Comparison of ENCODE assay signal across 8 cellular contexts in genomic region chr6:84774174-84775158, GRCh38. TPM values are rescaled to one million over a fixed set of nuclear protein-coding genes. Genes with fewer than 3 reads are reported as not detected.
A peak's percentile ranks its signal among the peaks of the same experiment; 100 is the strongest.
DNase-seq lines count a peak whose midpoint lies in the region; ATAC-seq and TF ChIP-seq lines count a peak whose summit lies in the region.

No MANE protein-coding gene starts in this region.

- H3K4me3 ChIP-seq in ascending aorta (peak overlapping the region; percentile 61 to 74), iPS-18c (ENCODE audit: insufficient read depth, low read depth, low read length) (peak overlapping the region; percentile 59)

- peak overlapping the region; percentile 93 to 95 for H3K27ac ChIP-seq in ascending aorta

- TF ChIP-seq CTCF in ascending aorta (IDR thresholded peaks at IDR 0.05), result peak; percentile 65 to 81 (median 81)

- DNase-seq in activated CD4-positive, alpha-beta T cell treated with anti-CD3 and anti-CD28 coated beads for 48 hours, result peak; percentile 48
- no peak for DNase-seq in activated CD4-positive, alpha-beta T cell treated with anti-CD3 and anti-CD28 coated beads for 1 hour
- peak in 1 of 2 donors; percentile 84 for DNase-seq in ascending aorta (ENCODE audit: low spot score in 2 of 2)
- peak; percentile 49 for DNase-seq in stimulated activated naive CD8-positive, alpha-beta T cell treated with anti-CD3 and anti-CD28 coated beads, Interleukin-15, Interleukin-2, amounts not matched to agents 100 U/mL and 50 U/mL, for 24 hours
- DNase-seq in T1000 (lab: John Stamatoyannopoulos, UW), result no peak
- no peak for DNase-seq in COLO668 (lab: John Stamatoyannopoulos, UW; ENCODE audit: unreplicated experiment)

- H3K36me3 ChIP-seq in ascending aorta, result no peaks in the 10 kb centered on the region

- H3K9me3 ChIP-seq in ascending aorta (no peaks in the 10 kb centered on the region), iPS-18c (ENCODE audit: control insufficient read depth, insufficient read depth, low read length) (no peaks in the 10 kb centered on the region)

- intact Hi-C loops in ascending aorta (cut with DNase I), result loop anchor here (1.0 to 5.0 kb wide), 6 partner anchors 10 to 688 kb away; partner anchors contain the start of genes CEP162 and TBX18

- H3K4me1 ChIP-seq in ascending aorta, result no peaks in the 10 kb centered on the region

- H3K27me3 ChIP-seq in ascending aorta, result no peaks in the 10 kb centered on the region

- peak; percentile 68 for ATAC-seq in HG03103 (IDR thresholded peaks at IDR 0.05; ENCODE audit: low read depth, unreplicated experiment)
- ATAC-seq in stimulated activated naive CD8-positive, alpha-beta T cell treated with anti-CD3 and anti-CD28 coated beads, Interleukin-15, Interleukin-2, amounts not matched to agents 100 U/mL and 50 U/mL, for 24 hours, result no peak

RNA-seq across cellular contexts. Expression of gene TBX18, which starts 10.1 kb away (rescaled TPM):
- 81.0 TPM for total RNA-seq in ascending aorta

Comparison
In these comparisons a context has a peak if more than half of its experiments do, and no peak if none do; other contexts are left out.
1. DNase-seq: peak in activated CD4-positive, alpha-beta T cell treated with anti-CD3 and anti-CD28 coated beads for 48 hours (single experiment) and stimulated activated naive CD8-positive, alpha-beta T cell treated with anti-CD3 and anti-CD28 coated beads, Interleukin-15, Interleukin-2, amounts not matched to agents 100 U/mL and 50 U/mL, for 24 hours (single experiment); none in activated CD4-positive, alpha-beta T cell treated with anti-CD3 and anti-CD28 coated beads for 1 hour (single experiment), T1000 (single experiment) and COLO668 (single experiment).